ENCODE assay signal across 1 cellular context in the genomic region with DNA sequence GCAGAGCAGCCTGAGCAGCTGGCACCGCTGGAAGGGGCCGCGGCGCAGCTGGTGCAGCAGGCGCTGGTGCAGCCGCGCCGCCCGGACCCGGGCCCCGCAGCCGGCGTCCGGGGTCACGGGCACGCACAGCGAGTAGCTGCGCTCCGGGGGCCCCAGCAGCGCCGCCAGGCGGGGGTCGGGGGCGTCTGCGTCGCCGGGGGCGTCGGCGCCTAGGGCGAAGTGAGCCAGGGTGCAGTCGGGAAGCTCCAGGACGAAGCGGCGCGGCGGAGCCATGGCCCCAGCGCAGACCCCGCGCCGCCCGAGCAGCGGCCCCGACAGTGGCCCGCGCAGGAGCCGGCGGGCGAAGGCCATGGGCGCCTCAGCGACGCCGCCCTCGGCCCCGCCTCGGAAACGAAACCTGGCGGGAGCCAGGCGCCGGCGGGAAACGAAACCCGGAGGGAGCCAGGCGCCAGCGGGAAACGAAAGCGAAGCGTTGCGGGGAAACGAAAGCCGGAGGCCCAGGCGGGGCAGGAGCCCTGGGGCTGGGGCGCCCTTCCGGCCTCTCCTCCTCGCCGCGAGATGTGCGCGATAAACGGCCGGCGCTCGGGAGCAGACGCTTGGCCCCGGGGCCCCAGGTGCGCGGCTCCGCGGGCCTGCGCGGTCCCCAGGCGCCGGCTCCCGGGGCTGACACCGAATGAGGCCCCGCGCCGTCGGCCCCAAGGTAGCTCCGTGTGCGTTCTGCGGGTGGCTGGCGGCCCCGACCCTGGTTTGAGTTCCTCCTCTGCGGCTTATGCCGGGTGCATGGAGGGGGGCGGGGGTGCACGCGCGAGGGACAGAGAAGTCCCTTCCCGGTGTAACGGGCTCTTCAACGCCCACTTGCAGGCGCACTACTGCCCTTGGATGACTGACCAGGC.
TF ChIP-seq lines count a peak whose summit lies in the region.

A gene with protein sequence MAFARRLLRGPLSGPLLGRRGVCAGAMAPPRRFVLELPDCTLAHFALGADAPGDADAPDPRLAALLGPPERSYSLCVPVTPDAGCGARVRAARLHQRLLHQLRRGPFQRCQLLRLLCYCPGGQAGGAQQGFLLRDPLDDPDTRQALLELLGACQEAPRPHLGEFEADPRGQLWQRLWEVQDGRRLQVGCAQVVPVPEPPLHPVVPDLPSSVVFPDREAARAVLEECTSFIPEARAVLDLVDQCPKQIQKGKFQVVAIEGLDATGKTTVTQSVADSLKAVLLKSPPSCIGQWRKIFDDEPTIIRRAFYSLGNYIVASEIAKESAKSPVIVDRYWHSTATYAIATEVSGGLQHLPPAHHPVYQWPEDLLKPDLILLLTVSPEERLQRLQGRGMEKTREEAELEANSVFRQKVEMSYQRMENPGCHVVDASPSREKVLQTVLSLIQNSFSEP (minus strand): TSS at position 562 of the 893 bp plus-strand sequence. CDS start 211 bp downstream, at position 351.

TF ChIP-seq in K562, 482 proteins besides CTCF, POLR2A, EP300 and RAD21 (continued from another document and continues in another):
- TF ChIP-seq, protein P1, sequence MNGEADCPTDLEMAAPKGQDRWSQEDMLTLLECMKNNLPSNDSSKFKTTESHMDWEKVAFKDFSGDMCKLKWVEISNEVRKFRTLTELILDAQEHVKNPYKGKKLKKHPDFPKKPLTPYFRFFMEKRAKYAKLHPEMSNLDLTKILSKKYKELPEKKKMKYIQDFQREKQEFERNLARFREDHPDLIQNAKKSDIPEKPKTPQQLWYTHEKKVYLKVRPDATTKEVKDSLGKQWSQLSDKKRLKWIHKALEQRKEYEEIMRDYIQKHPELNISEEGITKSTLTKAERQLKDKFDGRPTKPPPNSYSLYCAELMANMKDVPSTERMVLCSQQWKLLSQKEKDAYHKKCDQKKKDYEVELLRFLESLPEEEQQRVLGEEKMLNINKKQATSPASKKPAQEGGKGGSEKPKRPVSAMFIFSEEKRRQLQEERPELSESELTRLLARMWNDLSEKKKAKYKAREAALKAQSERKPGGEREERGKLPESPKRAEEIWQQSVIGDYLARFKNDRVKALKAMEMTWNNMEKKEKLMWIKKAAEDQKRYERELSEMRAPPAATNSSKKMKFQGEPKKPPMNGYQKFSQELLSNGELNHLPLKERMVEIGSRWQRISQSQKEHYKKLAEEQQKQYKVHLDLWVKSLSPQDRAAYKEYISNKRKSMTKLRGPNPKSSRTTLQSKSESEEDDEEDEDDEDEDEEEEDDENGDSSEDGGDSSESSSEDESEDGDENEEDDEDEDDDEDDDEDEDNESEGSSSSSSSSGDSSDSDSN (IDR thresholded peaks at IDR 0.05; ENCODE audit: borderline replicate concordance in 1 of 2, low read depth in 2 of 2, low read length in 2 of 2), result peak; percentile 96 to 98
- TF ChIP-seq ZNF133 (CRISPR knock-in tag; IDR thresholded peaks at IDR 0.05) (no peak), SIN3B (IDR thresholded peaks at IDR 0.05; ENCODE audit: low read depth) (peak; percentile 44), GATAD2B (IDR thresholded peaks at IDR 0.05; ENCODE audit: borderline replicate concordance) (peak; percentile 71; the same call in 1 of the 2 replicates), POLR2AphosphoS5 (IDR thresholded peaks at IDR 0.05; ENCODE audit: control insufficient read depth, insufficient read depth, low read depth, low read length) (peak; percentile 32; the same call in 1 of the 2 replicates), SRF (CRISPR knock-in tag; IDR thresholded peaks at IDR 0.05) (no peak), ZNF431 (CRISPR knock-in tag; IDR thresholded peaks at IDR 0.05) (peak; percentile 68; the same call in 1 of the 2 replicates), SMARCA5 (IDR thresholded peaks at IDR 0.05) (no peak), MAZ (CRISPR knock-in tag; conservative IDR thresholded peaks at IDR 0.05 in 1 of 2, IDR thresholded peaks at IDR 0.05 in 1 of 2) (peak; percentile 81 to 88), TEAD1 (CRISPR knock-in tag; IDR thresholded peaks at IDR 0.05) (peak in 1 of 2 experiments; percentile 78; a peak in 2 of 4 replicates), SREBF1 (IDR thresholded peaks at IDR 0.05; ENCODE audit: borderline replicate concordance, low read depth, low read length) (no peak), KDM5B (IDR thresholded peaks at IDR 0.05; ENCODE audit: insufficient replicate concordance, low read depth, low read length) (peak; percentile 71), GATA2 (CRISPR knock-in tag; IDR thresholded peaks at IDR 0.05) (peak; percentile 82), JUND (IDR thresholded peaks at IDR 0.05; ENCODE audit: borderline replicate concordance, low read depth, low read length) (0 out of 2 replicates have a peak, but pooled peaks have one; percentile 2), JUND (tag; IDR thresholded peaks at IDR 0.05; ENCODE audit: borderline replicate concordance, low read depth, low read length) (no peak; the same call in 2 of the 3 replicates), KDM4B (IDR thresholded peaks at IDR 0.05; ENCODE audit: borderline replicate concordance in 2 of 2, low read depth in 1 of 2) (peak in 1 of 2 experiments; percentile 61; a peak in 1 of 4 replicates), KDM2B (CRISPR knock-in tag; IDR thresholded peaks at IDR 0.05) (peak; percentile 34; the same call in 1 of the 2 replicates), ETV5 (CRISPR knock-in tag; IDR thresholded peaks at IDR 0.05; ENCODE audit: low read depth) (peak; percentile 60), PURB (CRISPR knock-in tag; IDR thresholded peaks at IDR 0.05; ENCODE audit: low read depth) (no peak), RBFOX2 (IDR thresholded peaks at IDR 0.05; ENCODE audit: low read depth, low read length) (peak; percentile 89), ZBTB1 (CRISPR knock-in tag; IDR thresholded peaks at IDR 0.05; ENCODE audit: borderline replicate concordance, low read depth) (peak; percentile 95), ZNF830 (CRISPR knock-in tag; IDR thresholded peaks at IDR 0.05) (no peak; the same call in 1 of the 2 replicates), TAL1 (IDR thresholded peaks at IDR 0.05) (no peak), NCOA6 (IDR thresholded peaks at IDR 0.05) (peak; percentile 49; the same call in 1 of the 2 replicates), U2AF1 (optimal IDR thresholded peaks at IDR 0.05; ENCODE audit: low read depth, low read length) (peak; percentile 16), ATF7 (IDR thresholded peaks at IDR 0.05) (peak; percentile 48; the same call in 1 of the 2 replicates)
- TF ChIP-seq, protein P2, sequence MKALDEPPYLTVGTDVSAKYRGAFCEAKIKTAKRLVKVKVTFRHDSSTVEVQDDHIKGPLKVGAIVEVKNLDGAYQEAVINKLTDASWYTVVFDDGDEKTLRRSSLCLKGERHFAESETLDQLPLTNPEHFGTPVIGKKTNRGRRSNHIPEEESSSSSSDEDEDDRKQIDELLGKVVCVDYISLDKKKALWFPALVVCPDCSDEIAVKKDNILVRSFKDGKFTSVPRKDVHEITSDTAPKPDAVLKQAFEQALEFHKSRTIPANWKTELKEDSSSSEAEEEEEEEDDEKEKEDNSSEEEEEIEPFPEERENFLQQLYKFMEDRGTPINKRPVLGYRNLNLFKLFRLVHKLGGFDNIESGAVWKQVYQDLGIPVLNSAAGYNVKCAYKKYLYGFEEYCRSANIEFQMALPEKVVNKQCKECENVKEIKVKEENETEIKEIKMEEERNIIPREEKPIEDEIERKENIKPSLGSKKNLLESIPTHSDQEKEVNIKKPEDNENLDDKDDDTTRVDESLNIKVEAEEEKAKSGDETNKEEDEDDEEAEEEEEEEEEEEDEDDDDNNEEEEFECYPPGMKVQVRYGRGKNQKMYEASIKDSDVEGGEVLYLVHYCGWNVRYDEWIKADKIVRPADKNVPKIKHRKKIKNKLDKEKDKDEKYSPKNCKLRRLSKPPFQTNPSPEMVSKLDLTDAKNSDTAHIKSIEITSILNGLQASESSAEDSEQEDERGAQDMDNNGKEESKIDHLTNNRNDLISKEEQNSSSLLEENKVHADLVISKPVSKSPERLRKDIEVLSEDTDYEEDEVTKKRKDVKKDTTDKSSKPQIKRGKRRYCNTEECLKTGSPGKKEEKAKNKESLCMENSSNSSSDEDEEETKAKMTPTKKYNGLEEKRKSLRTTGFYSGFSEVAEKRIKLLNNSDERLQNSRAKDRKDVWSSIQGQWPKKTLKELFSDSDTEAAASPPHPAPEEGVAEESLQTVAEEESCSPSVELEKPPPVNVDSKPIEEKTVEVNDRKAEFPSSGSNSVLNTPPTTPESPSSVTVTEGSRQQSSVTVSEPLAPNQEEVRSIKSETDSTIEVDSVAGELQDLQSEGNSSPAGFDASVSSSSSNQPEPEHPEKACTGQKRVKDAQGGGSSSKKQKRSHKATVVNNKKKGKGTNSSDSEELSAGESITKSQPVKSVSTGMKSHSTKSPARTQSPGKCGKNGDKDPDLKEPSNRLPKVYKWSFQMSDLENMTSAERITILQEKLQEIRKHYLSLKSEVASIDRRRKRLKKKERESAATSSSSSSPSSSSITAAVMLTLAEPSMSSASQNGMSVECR (CRISPR knock-in tag; IDR thresholded peaks at IDR 0.05), result peak; percentile 57
- TF ChIP-seq, protein P3, sequence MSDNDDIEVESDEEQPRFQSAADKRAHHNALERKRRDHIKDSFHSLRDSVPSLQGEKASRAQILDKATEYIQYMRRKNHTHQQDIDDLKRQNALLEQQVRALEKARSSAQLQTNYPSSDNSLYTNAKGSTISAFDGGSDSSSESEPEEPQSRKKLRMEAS (CRISPR knock-in tag; IDR thresholded peaks at IDR 0.05), result peak; percentile 67; the same call in 1 of the 2 replicates
- TF ChIP-seq, protein P4, sequence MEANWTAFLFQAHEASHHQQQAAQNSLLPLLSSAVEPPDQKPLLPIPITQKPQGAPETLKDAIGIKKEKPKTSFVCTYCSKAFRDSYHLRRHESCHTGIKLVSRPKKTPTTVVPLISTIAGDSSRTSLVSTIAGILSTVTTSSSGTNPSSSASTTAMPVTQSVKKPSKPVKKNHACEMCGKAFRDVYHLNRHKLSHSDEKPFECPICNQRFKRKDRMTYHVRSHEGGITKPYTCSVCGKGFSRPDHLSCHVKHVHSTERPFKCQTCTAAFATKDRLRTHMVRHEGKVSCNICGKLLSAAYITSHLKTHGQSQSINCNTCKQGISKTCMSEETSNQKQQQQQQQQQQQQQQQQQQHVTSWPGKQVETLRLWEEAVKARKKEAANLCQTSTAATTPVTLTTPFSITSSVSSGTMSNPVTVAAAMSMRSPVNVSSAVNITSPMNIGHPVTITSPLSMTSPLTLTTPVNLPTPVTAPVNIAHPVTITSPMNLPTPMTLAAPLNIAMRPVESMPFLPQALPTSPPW (CRISPR knock-in tag; IDR thresholded peaks at IDR 0.05), result peak; percentile 74
- TF ChIP-seq, protein P5, sequence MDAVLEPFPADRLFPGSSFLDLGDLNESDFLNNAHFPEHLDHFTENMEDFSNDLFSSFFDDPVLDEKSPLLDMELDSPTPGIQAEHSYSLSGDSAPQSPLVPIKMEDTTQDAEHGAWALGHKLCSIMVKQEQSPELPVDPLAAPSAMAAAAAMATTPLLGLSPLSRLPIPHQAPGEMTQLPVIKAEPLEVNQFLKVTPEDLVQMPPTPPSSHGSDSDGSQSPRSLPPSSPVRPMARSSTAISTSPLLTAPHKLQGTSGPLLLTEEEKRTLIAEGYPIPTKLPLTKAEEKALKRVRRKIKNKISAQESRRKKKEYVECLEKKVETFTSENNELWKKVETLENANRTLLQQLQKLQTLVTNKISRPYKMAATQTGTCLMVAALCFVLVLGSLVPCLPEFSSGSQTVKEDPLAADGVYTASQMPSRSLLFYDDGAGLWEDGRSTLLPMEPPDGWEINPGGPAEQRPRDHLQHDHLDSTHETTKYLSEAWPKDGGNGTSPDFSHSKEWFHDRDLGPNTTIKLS (IDR thresholded peaks at IDR 0.05; ENCODE audit: borderline replicate concordance, low read depth), result peak; percentile 55; the same call in 1 of the 2 replicates
- TF ChIP-seq, protein P6, sequence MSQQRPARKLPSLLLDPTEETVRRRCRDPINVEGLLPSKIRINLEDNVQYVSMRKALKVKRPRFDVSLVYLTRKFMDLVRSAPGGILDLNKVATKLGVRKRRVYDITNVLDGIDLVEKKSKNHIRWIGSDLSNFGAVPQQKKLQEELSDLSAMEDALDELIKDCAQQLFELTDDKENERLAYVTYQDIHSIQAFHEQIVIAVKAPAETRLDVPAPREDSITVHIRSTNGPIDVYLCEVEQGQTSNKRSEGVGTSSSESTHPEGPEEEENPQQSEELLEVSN (IDR thresholded peaks at IDR 0.05; ENCODE audit: borderline replicate concordance in 1 of 2, extremely low read depth in 1 of 2, insufficient read depth in 1 of 2, insufficient read length in 1 of 2, low read depth in 1 of 2, low read length in 1 of 2, poor library complexity in 1 of 2, severe bottlenecking in 1 of 2), result peak; percentile 91 to 97
- TF ChIP-seq, protein P7, sequence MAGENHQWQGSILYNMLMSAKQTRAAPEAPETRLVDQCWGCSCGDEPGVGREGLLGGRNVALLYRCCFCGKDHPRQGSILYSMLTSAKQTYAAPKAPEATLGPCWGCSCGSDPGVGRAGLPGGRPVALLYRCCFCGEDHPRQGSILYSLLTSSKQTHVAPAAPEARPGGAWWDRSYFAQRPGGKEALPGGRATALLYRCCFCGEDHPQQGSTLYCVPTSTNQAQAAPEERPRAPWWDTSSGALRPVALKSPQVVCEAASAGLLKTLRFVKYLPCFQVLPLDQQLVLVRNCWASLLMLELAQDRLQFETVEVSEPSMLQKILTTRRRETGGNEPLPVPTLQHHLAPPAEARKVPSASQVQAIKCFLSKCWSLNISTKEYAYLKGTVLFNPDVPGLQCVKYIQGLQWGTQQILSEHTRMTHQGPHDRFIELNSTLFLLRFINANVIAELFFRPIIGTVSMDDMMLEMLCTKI (IDR thresholded peaks at IDR 0.05; ENCODE audit: partially characterized antibody), result no peak
- TF ChIP-seq, protein P8, sequence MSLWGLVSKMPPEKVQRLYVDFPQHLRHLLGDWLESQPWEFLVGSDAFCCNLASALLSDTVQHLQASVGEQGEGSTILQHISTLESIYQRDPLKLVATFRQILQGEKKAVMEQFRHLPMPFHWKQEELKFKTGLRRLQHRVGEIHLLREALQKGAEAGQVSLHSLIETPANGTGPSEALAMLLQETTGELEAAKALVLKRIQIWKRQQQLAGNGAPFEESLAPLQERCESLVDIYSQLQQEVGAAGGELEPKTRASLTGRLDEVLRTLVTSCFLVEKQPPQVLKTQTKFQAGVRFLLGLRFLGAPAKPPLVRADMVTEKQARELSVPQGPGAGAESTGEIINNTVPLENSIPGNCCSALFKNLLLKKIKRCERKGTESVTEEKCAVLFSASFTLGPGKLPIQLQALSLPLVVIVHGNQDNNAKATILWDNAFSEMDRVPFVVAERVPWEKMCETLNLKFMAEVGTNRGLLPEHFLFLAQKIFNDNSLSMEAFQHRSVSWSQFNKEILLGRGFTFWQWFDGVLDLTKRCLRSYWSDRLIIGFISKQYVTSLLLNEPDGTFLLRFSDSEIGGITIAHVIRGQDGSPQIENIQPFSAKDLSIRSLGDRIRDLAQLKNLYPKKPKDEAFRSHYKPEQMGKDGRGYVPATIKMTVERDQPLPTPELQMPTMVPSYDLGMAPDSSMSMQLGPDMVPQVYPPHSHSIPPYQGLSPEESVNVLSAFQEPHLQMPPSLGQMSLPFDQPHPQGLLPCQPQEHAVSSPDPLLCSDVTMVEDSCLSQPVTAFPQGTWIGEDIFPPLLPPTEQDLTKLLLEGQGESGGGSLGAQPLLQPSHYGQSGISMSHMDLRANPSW (CRISPR knock-in tag; IDR thresholded peaks at IDR 0.05), result 0 out of 2 replicates have a peak, but pooled peaks have one; percentile 11
